In genomic region chr4:153954654-153955053, GRCh38 we compare ENCODE assay signal across 25 cellular contexts.
"Had no signal": no experiment of that assay in that cellular context is flagged by ENCODE, and none has a peak within 500 bp of the region (broad histone marks: within the 10 kb centered on the region; RNA-seq: fewer than 3 reads in every experiment).

No MANE protein-coding gene starts in this region.

- H3K27me3 Mint-ChIP-seq: progenitor cell of endocrine pancreas; stimulated activated memory B cell treated with anti-CD40 and anti-IgM and Interleukin-4, amounts not matched to agents 10 μg/mL and 1 μg/mL and 100 μg/mL, for 72 hours had no signal

- H3K36me3 Mint-ChIP-seq: stimulated activated memory B cell treated with anti-CD40 and anti-IgM and Interleukin-4, amounts not matched to agents 10 μg/mL and 1 μg/mL and 100 μg/mL, for 72 hours had no signal

- H3K4me3 Mint-ChIP-seq: naive thymus-derived CD8-positive, alpha-beta T cell; nephron; neural progenitor cell; stimulated activated memory B cell treated with anti-CD40 and anti-IgM and Interleukin-4, amounts not matched to agents 10 μg/mL and 1 μg/mL and 100 μg/mL, for 72 hours; stimulated activated naive CD8-positive, alpha-beta T cell treated with anti-CD3 and anti-CD28 coated beads, Interleukin-15, amount 100 ng/mL, for 72 hours had no signal

- H3K27ac Mint-ChIP-seq: nephron; neural progenitor cell; progenitor cell of endocrine pancreas; stimulated activated memory B cell treated with anti-CD40 and anti-IgM and Interleukin-4, amounts not matched to agents 10 μg/mL and 1 μg/mL and 100 μg/mL, for 72 hours; stimulated activated naive CD8-positive, alpha-beta T cell treated with anti-CD3 and anti-CD28 coated beads, Interleukin-15, amount 100 ng/mL, for 72 hours had no signal

- H3K4me3 ChIP-seq: lower lobe of right lung, neural progenitor cell, right atrium auricular region, right lobe of liver, smooth muscle cell, transverse colon, upper lobe of right lung had no signal

- DNase-seq: hippocampal formation; kidney glomerular epithelial cell; left cardiac atrium; left ventricle myocardium superior; lower lobe of right lung; mammary epithelial cell; mesenchymal stem cell; naive thymus-derived CD8-positive, alpha-beta T cell; occipital lobe; right lobe of liver; stimulated activated CD4-positive, alpha-beta T cell treated with anti-CD3 and anti-CD28 coated beads, Interleukin-1b, Interleukin-23, amount 100 ng/mL, for 48 hours; stimulated activated CD4-positive, alpha-beta T cell treated with anti-CD3 and anti-CD28 coated beads, Interleukin-2, amount 100 ng/mL, for 48 hours; stimulated activated CD4-positive, alpha-beta T cell treated with anti-CD3 and anti-CD28 coated beads, Interleukin-4, amount 100 ng/mL, for 4 hours; stimulated activated CD8-positive, alpha-beta memory T cell treated with anti-CD3 and anti-CD28 coated beads, Interleukin-4, amount 100 ng/mL, for 48 hours; stimulated activated naive CD4-positive, alpha-beta T cell treated with Interleukin-2 at 50 U/mL for 16 hours; stimulated activated naive CD8-positive, alpha-beta T cell treated with anti-CD3 and anti-CD28 coated beads, Interleukin-15, amount 100 ng/mL, for 72 hours; substantia nigra; transverse colon; upper lobe of right lung had no signal
